9 cellular contexts compared by ENCODE assay signal in genomic region chr6:34235605-34236422, GRCh38. TPM values are rescaled to one million over a fixed set of nuclear protein-coding genes. Genes with fewer than 3 reads are reported as not detected.
DNase-seq lines count a peak whose midpoint lies in the region; ATAC-seq, FAIRE-seq and TF ChIP-seq lines count a peak whose summit lies in the region.
"Had no signal": no experiment of that assay in that cellular context is flagged by ENCODE, and none has a peak within 500 bp of the region (broad histone marks: within the 10 kb centered on the region; RNA-seq: fewer than 3 reads in every experiment).

No MANE protein-coding gene starts in this region.

- in situ Hi-C loops in GM23248 (cut with MboI) = no loop called here

- H3K79me2 ChIP-seq in GM23248 (ENCODE audit: insufficient read depth) = peaks cover 34% of the 10 kb centered on the region

- H3K4me3 Mint-ChIP-seq in CD8-positive, alpha-beta memory T cell = peak overlapping the region; percentile 87 to 93 (median 92)

- H3K4me1 Mint-ChIP-seq in CD8-positive, alpha-beta memory T cell = peaks cover 25 to 40% (median 32%) of the 10 kb centered on the region in 3 donors

- H3K27me3 ChIP-seq in CD8-positive, alpha-beta memory T cell (ENCODE audit: insufficient read depth, low read length, poor library complexity, severe bottlenecking) = no peaks in the 10 kb centered on the region
- H3K27me3 ChIP-seq in GM23248 (replicated peaks; ENCODE audit: insufficient read depth) (no peaks in the 10 kb centered on the region), heart left ventricle (no peaks in the 10 kb centered on the region)
- H3K27me3 ChIP-seq: SJSA1 had no signal

- H3K27ac ChIP-seq in CD8-positive, alpha-beta memory T cell (ENCODE audit: low read depth, low read length) = peak overlapping the region; percentile 90
- H3K27ac ChIP-seq in GM23248 (peak overlapping the region; percentile 42), heart left ventricle (peak overlapping the region in 11 of 12 donors; percentile 19 to 94 (median 86))
- H3K27ac ChIP-seq: SJSA1 had no signal

- H3K27me3 Mint-ChIP-seq in CD8-positive, alpha-beta memory T cell = no peaks in the 10 kb centered on the region

- H3K36me3 ChIP-seq in CD8-positive, alpha-beta memory T cell (ENCODE audit: insufficient read depth, low read length) = peaks cover under 1% of the 10 kb centered on the region
- H3K36me3 ChIP-seq in GM23248 (ENCODE audit: low read depth) (no peaks in the 10 kb centered on the region), heart left ventricle (peaks cover 0 to 4% (median 0%) of the 10 kb centered on the region in 9 donors)

- no peaks in the 10 kb centered on the region for H3K9me3 ChIP-seq in CD8-positive, alpha-beta memory T cell (ENCODE audit: low read length)
- no peaks in the 10 kb centered on the region for H3K9me3 ChIP-seq in GM23248 (ENCODE audit: low read depth)
- no peaks in the 10 kb centered on the region for H3K9me3 ChIP-seq in heart left ventricle
- H3K9me3 ChIP-seq: SJSA1 had no signal

- H3K4me1 ChIP-seq in CD8-positive, alpha-beta memory T cell (ENCODE audit: insufficient read depth, low read length) = peaks cover 27% of the 10 kb centered on the region
- H3K4me1 ChIP-seq in GM23248 (ENCODE audit: insufficient read depth) (peaks cover 24% of the 10 kb centered on the region), heart left ventricle (peaks cover 0 to 25% (median 12%) of the 10 kb centered on the region in 12 donors)

- peak overlapping the region; percentile 61 for H2AFZ ChIP-seq in GM23248

- intact Hi-C loops in heart left ventricle (cut with DNase I) = loop anchor here in 1 of 10 donors (5.0 kb wide), 1 partner anchor 39 kb away; no protein-coding TSS in a partner anchor

- POLR2A ChIA-PET in CD8-positive, alpha-beta memory T cell (lab: Charles Lee) = interaction anchor here (1.0 to 2.4 kb wide), 8 partner anchors 12 to 1115 kb away, joined by 3 to 70 read pairs (median 5); partner anchors contain the start of gene SMIM29

- WGBS in GM23248 (ENCODE audit: low coverage in 1 of 2, low lambda C conversion rate in 2 of 2, missing lambda C conversion rate in 2 of 2), 2 experiments = 21 to 33% methylated on average over 34 to 49 of the region's 54 CpGs
- 34 to 57% (median 39%) methylated on average over 36 to 54 of the region's 54 CpGs for WGBS in heart left ventricle, 4 donors

- TF ChIP-seq POLR2A in heart left ventricle (IDR thresholded peaks at IDR 0.05) = no peak

- H3F3A ChIP-seq in GM23248 (ENCODE audit: insufficient read depth) = peaks cover 24% of the 10 kb centered on the region

- TF ChIP-seq CTCF in heart left ventricle (IDR thresholded peaks at IDR 0.05) = no peak

- peak; percentile 59 to 83 (median 75) for DNase-seq in CD8-positive, alpha-beta memory T cell
- peak; percentile 91 for DNase-seq in GM23248
- DNase-seq in RCC 7860 (ENCODE audit: low spot score) = peak; percentile 45
- DNase-seq in activated naive CD4-positive, alpha-beta T cell treated with anti-CD3 and anti-CD28 coated beads, Interleukin-2, amount 50 U/mL, for 72 hours (ENCODE audit: low spot score in 2 of 2) = peak; percentile 63 to 83
- peak; percentile 58 to 79 (median 61) for DNase-seq in heart left ventricle
- DNase-seq in renal cortical epithelial cell (ENCODE audit: low read depth) = peak; percentile 87
- no peak for DNase-seq in DMS153 (lab: John Stamatoyannopoulos, UW)
- no peak for DNase-seq in NCI-H146 (lab: John Stamatoyannopoulos, UW)

- CTCF ChIA-PET in CD8-positive, alpha-beta memory T cell (lab: Charles Lee) = interaction anchor here (0.9 to 2.1 kb wide), 4 partner anchors 13 to 40 kb away, joined by 3 to 11 read pairs (median 4); partner anchors contain the start of gene SMIM29

- peak; percentile 64 to 75 for ATAC-seq in activated naive CD4-positive, alpha-beta T cell treated with anti-CD3 and anti-CD28 coated beads, Interleukin-2, amount 50 U/mL, for 72 hours
- ATAC-seq in heart left ventricle = peak in 3 of 4 donors; percentile 35 to 47 (median 36)

- peak overlapping the region; percentile 78 for H3K4me3 ChIP-seq in CD8-positive, alpha-beta memory T cell (ENCODE audit: low read length)
- H3K4me3 ChIP-seq in GM23248 (peak overlapping the region; percentile 76), heart left ventricle (peak overlapping the region; percentile 62 to 85 (median 74))

- peak overlapping the region; percentile 72 for H3K9ac ChIP-seq in GM23248

- no peak for FAIRE-seq in RCC 7860 (lab: Jason Lieb, UNC)

- peaks cover 0 to 18% (median 0%) of the 10 kb centered on the region in 3 donors for H3K36me3 Mint-ChIP-seq in CD8-positive, alpha-beta memory T cell
- H3K36me3 Mint-ChIP-seq in activated naive CD4-positive, alpha-beta T cell treated with anti-CD3 and anti-CD28 coated beads, Interleukin-2, amount 50 U/mL, for 72 hours = peaks cover 9 to 23% of the 10 kb centered on the region in 2 donors

- H3K4me2 ChIP-seq in GM23248 (ENCODE audit: unreplicated experiment) = peak overlapping the region; percentile 50

- no peaks in the 10 kb centered on the region for H3K9me3 Mint-ChIP-seq in CD8-positive, alpha-beta memory T cell
- H3K9me3 Mint-ChIP-seq in activated naive CD4-positive, alpha-beta T cell treated with anti-CD3 and anti-CD28 coated beads, Interleukin-2, amount 50 U/mL, for 72 hours = no peaks in the 10 kb centered on the region

- no peaks in the 10 kb centered on the region for H4K20me1 ChIP-seq in GM23248 (ENCODE audit: insufficient read depth)

- no peaks in the 10 kb centered on the region for H3K9me2 ChIP-seq in GM23248 (ENCODE audit: insufficient read depth)

- peak overlapping the region; percentile 95 to 99 (median 97) for H3K27ac Mint-ChIP-seq in CD8-positive, alpha-beta memory T cell
- H3K27ac Mint-ChIP-seq in activated naive CD4-positive, alpha-beta T cell treated with anti-CD3 and anti-CD28 coated beads, Interleukin-2, amount 50 U/mL, for 72 hours = peak overlapping the region; percentile 90 to 96

RNA-seq across cellular contexts. Expression of gene HMGA1, which starts 0.9 kb away (rescaled TPM):
- 100 to 1,000 TPM; 490 to 506 TPM for total RNA-seq in CD8-positive, alpha-beta memory T cell
- polyA plus RNA-seq in CD8-positive, alpha-beta memory T cell = 33.1 TPM
- total RNA-seq in GM23248 (2014; rRNA removed; shearing (Covaris generic)) = 197 and 243 TPM in 2 replicates
- polyA plus RNA-seq in GM23248 (2016; fragmentation: Nextera tagmentation; extraction: Ambion mirVana) (332 and 351 TPM in 2 replicates), heart left ventricle (10 to 100 TPM; 23.0 to 76.1 TPM)
- total RNA-seq in activated naive CD4-positive, alpha-beta T cell treated with anti-CD3 and anti-CD28 coated beads, Interleukin-2, amount 50 U/mL, for 72 hours = 100 to 1,000 TPM; 524 to 600 TPM
- total RNA-seq in heart left ventricle (10 to 100 TPM; 36.4 to 71.5 (median 44.8) TPM), renal cortical epithelial cell (41.1 and 177 TPM in 2 replicates)

RNA-seq across cellular contexts. Expression of gene SMIM29, which starts 13.0 kb away (rescaled TPM):
- total RNA-seq in CD8-positive, alpha-beta memory T cell = 10 to 100 TPM; 23.0 to 26.0 TPM
- polyA plus RNA-seq in CD8-positive, alpha-beta memory T cell = 62.5 TPM
- total RNA-seq in GM23248 (2014; rRNA removed; shearing (Covaris generic)) = 27.6 and 35.1 TPM in 2 replicates
- polyA plus RNA-seq in GM23248 (2016; fragmentation: Nextera tagmentation; extraction: Ambion mirVana) (55.1 and 58.3 TPM in 2 replicates), heart left ventricle (10 to 100 TPM; 36.5 to 50.4 TPM)
- 10 to 100 TPM; 12.8 to 25.1 TPM for total RNA-seq in activated naive CD4-positive, alpha-beta T cell treated with anti-CD3 and anti-CD28 coated beads, Interleukin-2, amount 50 U/mL, for 72 hours
- total RNA-seq in heart left ventricle (10 to 100 TPM; 18.4 to 37.4 (median 22.6) TPM), renal cortical epithelial cell (9.9 and 30.6 TPM in 2 replicates)

Comparison
In these comparisons a context has a peak if more than half of its experiments do, and no peak if none do; other contexts are left out.
1. DNase-seq: peak in CD8-positive, alpha-beta memory T cell (5 of 5), GM23248 (single experiment), RCC 7860 (single experiment), activated naive CD4-positive, alpha-beta T cell treated with anti-CD3 and anti-CD28 coated beads, Interleukin-2, amount 50 U/mL, for 72 hours (2 of 2), heart left ventricle (5 of 5) and renal cortical epithelial cell (single experiment); none in DMS153 (single experiment) and NCI-H146 (single experiment).
2. Peak in every context shown above with its lines, with median percentiles within 50 percentile points of each other: H3K27ac ChIP-seq and H3K4me3 ChIP-seq.